Comparison of ENCODE assay signal across 37 cellular contexts in genomic region chr7:112926018-112926417, GRCh38.
"Had no signal": no experiment of that assay in that cellular context is flagged by ENCODE, and none has a peak within 500 bp of the region (broad histone marks: within the 10 kb centered on the region; RNA-seq: fewer than 3 reads in every experiment).

No MANE protein-coding gene starts in this region.

- ATAC-seq: activated CD4-positive, alpha-beta T cell treated with anti-CD3 and anti-CD28 coated beads for 36 hours; activated CD4-positive, CD25-positive, alpha-beta regulatory T cell treated with anti-CD3 and anti-CD28 coated beads, Interleukin-2, amount 50 U/mL, for 24 hours; activated CD8-positive, alpha-beta memory T cell treated with anti-CD3 and anti-CD28 coated beads, Interleukin-2, amount 10 ng/mL, durations not matched to agents 7 days and 5 days; activated CD8-positive, alpha-beta T cell treated with anti-CD3 and anti-CD28 coated beads, Interleukin-2, amount 10 ng/mL, durations not matched to agents 7 days and 5 days; activated naive CD8-positive, alpha-beta T cell treated with anti-CD3 and anti-CD28 coated beads, Interleukin-2, amount 50 U/mL, for 24 hours had no signal

- H3K27ac ChIP-seq: ascending aorta, cardiac muscle cell, VCaP had no signal

- H3K36me3 ChIP-seq: ascending aorta, cardiac muscle cell had no signal

- H3K9me3 ChIP-seq: ascending aorta had no signal

- H3K4me3 ChIP-seq: ascending aorta, cardiac muscle cell had no signal

- H3K4me3 Mint-ChIP-seq: activated CD4-positive, alpha-beta memory T cell treated with anti-CD3 and anti-CD28 coated beads, Interleukin-2, amount 10 ng/mL, durations not matched to agents 7 days and 5 days; activated CD4-positive, alpha-beta T cell treated with anti-CD3 and anti-CD28 coated beads for 36 hours; activated CD4-positive, alpha-beta T cell treated with anti-CD3 and anti-CD28 coated beads, Interleukin-2, amount 10 ng/mL, durations not matched to agents 7 days and 5 days; activated CD8-positive, alpha-beta memory T cell treated with anti-CD3 and anti-CD28 coated beads, Interleukin-2, amount 10 ng/mL, durations not matched to agents 7 days and 5 days; activated CD8-positive, alpha-beta T cell treated with anti-CD3 and anti-CD28 coated beads, Interleukin-2, amount 10 ng/mL, durations not matched to agents 7 days and 5 days; activated naive CD4-positive, alpha-beta T cell treated with anti-CD3 and anti-CD28 coated beads, Interleukin-2, amount 10 ng/mL, durations not matched to agents 7 days and 5 days; activated naive CD4-positive, alpha-beta T cell treated with anti-CD3 and anti-CD28 coated beads, Interleukin-2, amount 50 U/mL, for 24 hours; activated naive CD8-positive, alpha-beta T cell; activated naive CD8-positive, alpha-beta T cell treated with anti-CD3 and anti-CD28 coated beads, Interleukin-2, amount 10 ng/mL, durations not matched to agents 7 days and 5 days; activated naive CD8-positive, alpha-beta T cell treated with anti-CD3 and anti-CD28 coated beads, Interleukin-2, amount 50 U/mL, for 24 hours; activated T-cell treated with anti-CD3 and anti-CD28 coated beads, Interleukin-2, amount 50 U/mL, for 24 hours; brain; T-helper 1 cell treated with Interleukin-12 subunit alpha and Interleukin-12 subunit beta and Interleukin-4 antibody, amounts not matched to agents 30 μg/mL and 1 μg/mL, for 36 hours; T-helper 2 cell treated with Interferon-gamma antibody and Interleukin-4, amounts not matched to agents 5 μg/mL and 100 μg/mL, for 36 hours had no signal

- H3K4me1 Mint-ChIP-seq: activated CD4-positive, alpha-beta memory T cell treated with anti-CD3 and anti-CD28 coated beads, Interleukin-2, amount 10 ng/mL, durations not matched to agents 7 days and 5 days; activated CD8-positive, alpha-beta memory T cell treated with anti-CD3 and anti-CD28 coated beads, Interleukin-2, amount 10 ng/mL, durations not matched to agents 7 days and 5 days; activated naive CD4-positive, alpha-beta T cell treated with anti-CD3 and anti-CD28 coated beads, Interleukin-2, amount 10 ng/mL, durations not matched to agents 7 days and 5 days had no signal

- H3K27me3 Mint-ChIP-seq: activated CD4-positive, alpha-beta memory T cell treated with anti-CD3 and anti-CD28 coated beads, Interleukin-2, amount 10 ng/mL, durations not matched to agents 7 days and 5 days; activated CD4-positive, alpha-beta T cell treated with anti-CD3 and anti-CD28 coated beads for 36 hours; activated CD4-positive, alpha-beta T cell treated with anti-CD3 and anti-CD28 coated beads, Interleukin-2, amount 10 ng/mL, durations not matched to agents 7 days and 5 days; activated CD8-positive, alpha-beta memory T cell treated with anti-CD3 and anti-CD28 coated beads, Interleukin-2, amount 10 ng/mL, durations not matched to agents 7 days and 5 days; activated naive CD4-positive, alpha-beta T cell treated with anti-CD3 and anti-CD28 coated beads, Interleukin-2, amount 10 ng/mL, durations not matched to agents 7 days and 5 days; activated naive CD4-positive, alpha-beta T cell treated with anti-CD3 and anti-CD28 coated beads, Interleukin-2, amount 50 U/mL, for 24 hours; activated naive CD8-positive, alpha-beta T cell; activated naive CD8-positive, alpha-beta T cell treated with anti-CD3 and anti-CD28 coated beads, Interleukin-2, amount 10 ng/mL, durations not matched to agents 7 days and 5 days; activated naive CD8-positive, alpha-beta T cell treated with anti-CD3 and anti-CD28 coated beads, Interleukin-2, amount 50 U/mL, for 24 hours; activated T-cell treated with anti-CD3 and anti-CD28 coated beads, Interleukin-2, amount 50 U/mL, for 24 hours; brain had no signal

- DNase-seq: activated CD4-positive, alpha-beta memory T cell treated with anti-CD3 and anti-CD28 coated beads, Interleukin-2, amount 10 ng/mL, durations not matched to agents 7 days and 5 days; activated CD4-positive, alpha-beta T cell treated with anti-CD3 and anti-CD28 coated beads for 1 hour; activated CD4-positive, alpha-beta T cell treated with anti-CD3 and anti-CD28 coated beads for 36 hours; activated CD4-positive, alpha-beta T cell treated with anti-CD3 and anti-CD28 coated beads for 48 hours; activated CD4-positive, alpha-beta T cell treated with anti-CD3 and anti-CD28 coated beads, Interleukin-2, amount 10 ng/mL, durations not matched to agents 7 days and 5 days; activated CD4-positive, alpha-beta T cell treated with anti-CD3 and anti-CD28 coated beads, Interleukin-2, amount 50 U/mL, for 48 hours; activated CD4-positive, CD25-positive, alpha-beta regulatory T cell; activated CD8-positive, alpha-beta memory T cell treated with anti-CD3 and anti-CD28 coated beads for 24 hours; activated CD8-positive, alpha-beta memory T cell treated with anti-CD3 and anti-CD28 coated beads, Interleukin-2, amount 10 ng/mL, durations not matched to agents 7 days and 5 days; activated CD8-positive, alpha-beta memory T cell treated with anti-CD3 and anti-CD28 coated beads, Interleukin-2, amount 50 U/mL, for 48 hours; activated CD8-positive, alpha-beta T cell treated with anti-CD3 and anti-CD28 coated beads, Interleukin-2, amount 10 ng/mL, durations not matched to agents 7 days and 5 days; activated effector memory CD4-positive, alpha-beta T cell treated with Interleukin-2 at 50 U/mL for 16 hours; activated gamma-delta T cell; activated naive CD4-positive, alpha-beta T cell treated with anti-CD3 and anti-CD28 coated beads, Interleukin-2, amount 10 ng/mL, durations not matched to agents 7 days and 5 days; activated naive CD4-positive, alpha-beta T cell treated with Interleukin-2 at 50 U/mL for 16 hours; activated naive CD8-positive, alpha-beta T cell treated with anti-CD3 and anti-CD28 coated beads, Interleukin-2, amount 10 ng/mL, durations not matched to agents 7 days and 5 days; activated naive CD8-positive, alpha-beta T cell treated with anti-CD3 and anti-CD28 coated beads, Interleukin-2, amount 50 U/mL, for 24 hours; activated T-cell treated with anti-CD3 and anti-CD28 coated beads, Interleukin-2, amount 50 U/mL, for 24 hours; activated T-cell treated with anti-CD3 and anti-CD28 coated beads, Interleukin-2, amount 50 U/mL, for 48 hours; amygdala; anterior cingulate cortex; central memory CD4-positive, alpha-beta T cell; cerebellar nuclear complex; SW 1271; T-helper 1 cell; T-helper 2 cell; T-helper 9 cell had no signal

- H3K27ac Mint-ChIP-seq: activated CD4-positive, alpha-beta memory T cell treated with anti-CD3 and anti-CD28 coated beads, Interleukin-2, amount 10 ng/mL, durations not matched to agents 7 days and 5 days; activated CD4-positive, alpha-beta T cell treated with anti-CD3 and anti-CD28 coated beads for 36 hours; activated CD4-positive, alpha-beta T cell treated with anti-CD3 and anti-CD28 coated beads, Interleukin-2, amount 10 ng/mL, durations not matched to agents 7 days and 5 days; activated CD8-positive, alpha-beta memory T cell treated with anti-CD3 and anti-CD28 coated beads, Interleukin-2, amount 10 ng/mL, durations not matched to agents 7 days and 5 days; activated CD8-positive, alpha-beta T cell treated with anti-CD3 and anti-CD28 coated beads, Interleukin-2, amount 10 ng/mL, durations not matched to agents 7 days and 5 days; activated naive CD4-positive, alpha-beta T cell treated with anti-CD3 and anti-CD28 coated beads, Interleukin-2, amount 10 ng/mL, durations not matched to agents 7 days and 5 days; activated naive CD4-positive, alpha-beta T cell treated with anti-CD3 and anti-CD28 coated beads, Interleukin-2, amount 50 U/mL, for 24 hours; activated naive CD8-positive, alpha-beta T cell; activated naive CD8-positive, alpha-beta T cell treated with anti-CD3 and anti-CD28 coated beads, Interleukin-2, amount 10 ng/mL, durations not matched to agents 7 days and 5 days; activated naive CD8-positive, alpha-beta T cell treated with anti-CD3 and anti-CD28 coated beads, Interleukin-2, amount 50 U/mL, for 24 hours; activated T-cell treated with anti-CD3 and anti-CD28 coated beads, Interleukin-2, amount 50 U/mL, for 24 hours; activated T-helper 2 cell treated with anti-CD3 and anti-CD28 coated beads, Interferon-gamma antibody, Interleukin-2, Interleukin-4, amounts not matched to agents 10 μg/mL and 5 μg/mL and 100 μg/mL, durations not matched to agents 14 hours and 24 hours and 36 hours; T-helper 1 cell treated with Interleukin-12 subunit alpha and Interleukin-12 subunit beta and Interleukin-4 antibody, amounts not matched to agents 30 μg/mL and 1 μg/mL, for 36 hours; T-helper 2 cell treated with Interferon-gamma antibody and Interleukin-4, amounts not matched to agents 5 μg/mL and 100 μg/mL, for 36 hours had no signal

- H3K9me3 Mint-ChIP-seq: activated CD4-positive, alpha-beta memory T cell treated with anti-CD3 and anti-CD28 coated beads, Interleukin-2, amount 10 ng/mL, durations not matched to agents 7 days and 5 days; activated CD4-positive, alpha-beta T cell treated with anti-CD3 and anti-CD28 coated beads, Interleukin-2, amount 10 ng/mL, durations not matched to agents 7 days and 5 days; activated naive CD4-positive, alpha-beta T cell treated with anti-CD3 and anti-CD28 coated beads, Interleukin-2, amount 10 ng/mL, durations not matched to agents 7 days and 5 days; activated naive CD4-positive, alpha-beta T cell treated with anti-CD3 and anti-CD28 coated beads, Interleukin-2, amount 50 U/mL, for 24 hours; activated naive CD8-positive, alpha-beta T cell treated with anti-CD3 and anti-CD28 coated beads, Interleukin-2, amount 50 U/mL, for 24 hours; activated T-cell treated with anti-CD3 and anti-CD28 coated beads, Interleukin-2, amount 50 U/mL, for 24 hours; activated T-helper 2 cell treated with anti-CD3 and anti-CD28 coated beads, Interferon-gamma antibody, Interleukin-2, Interleukin-4, amounts not matched to agents 10 μg/mL and 5 μg/mL and 100 μg/mL, durations not matched to agents 14 hours and 24 hours and 36 hours; T-helper 1 cell treated with Interleukin-12 subunit alpha and Interleukin-12 subunit beta and Interleukin-4 antibody, amounts not matched to agents 30 μg/mL and 1 μg/mL, for 36 hours; T-helper 2 cell treated with Interferon-gamma antibody and Interleukin-4, amounts not matched to agents 5 μg/mL and 100 μg/mL, for 36 hours had no signal

- H3K27me3 ChIP-seq: ascending aorta, cardiac muscle cell had no signal
